19 cellular contexts compared by ENCODE assay signal in genomic region chr17:12398636-12399035, GRCh38.
"Had no signal": no experiment of that assay in that cellular context is flagged by ENCODE, and none has a peak within 500 bp of the region (broad histone marks: within the 10 kb centered on the region; RNA-seq: fewer than 3 reads in every experiment).

No MANE protein-coding gene starts in this region.

- H3K36me3 ChIP-seq: lower lobe of right lung had no signal

- ATAC-seq: activated CD8-positive, alpha-beta memory T cell treated with anti-CD3 and anti-CD28 coated beads, Interleukin-2, amount 10 ng/mL, durations not matched to agents 7 days and 5 days; activated CD8-positive, alpha-beta T cell treated with anti-CD3 and anti-CD28 coated beads for 36 hours; body of pancreas; left colon; lower lobe of right lung; naive thymus-derived CD8-positive, alpha-beta T cell; T-helper 17 cell had no signal

- H3K4me1 ChIP-seq: body of pancreas, lower lobe of right lung had no signal

- H3K4me3 ChIP-seq: body of pancreas, lower lobe of right lung, SK-N-MC had no signal

- H3K27ac ChIP-seq: body of pancreas, lower lobe of right lung, SK-N-MC had no signal

- DNase-seq: activated B cell treated with CpG ODN at 0.5 μM for 24 hours; activated CD4-positive, alpha-beta T cell treated with anti-CD3 and anti-CD28 coated beads for 4 hours; activated CD8-positive, alpha-beta memory T cell treated with anti-CD3 and anti-CD28 coated beads, Interleukin-2, amount 10 ng/mL, durations not matched to agents 7 days and 5 days; activated CD8-positive, alpha-beta T cell treated with anti-CD3 and anti-CD28 coated beads for 36 hours; activated effector memory CD4-positive, alpha-beta T cell treated with anti-CD3 and anti-CD28 coated beads, Interleukin-2, amount 50 U/mL, for 16 hours; activated naive CD4-positive, alpha-beta T cell treated with anti-CD3 and anti-CD28 coated beads, Interleukin-2, amount 10 ng/mL, durations not matched to agents 7 days and 5 days; activated T-cell treated with anti-CD3 and anti-CD28 coated beads for 4 hours; amygdala; body of pancreas; central memory CD4-positive, alpha-beta T cell; effector memory CD4-positive, alpha-beta T cell; left colon; lower lobe of right lung; naive thymus-derived CD8-positive, alpha-beta T cell; stimulated activated CD4-positive, alpha-beta T cell treated with anti-CD3 and anti-CD28 coated beads, Interleukin-12 subunit alpha, Interleukin-12 subunit beta, amount 100 ng/mL, for 4 hours; stimulated activated CD4-positive, alpha-beta T cell treated with anti-CD3 and anti-CD28 coated beads, Interleukin-4, amount 100 ng/mL, for 4 hours; SW 1271; T-helper 17 cell had no signal

- H3K27me3 ChIP-seq: body of pancreas had no signal

- H3K9me3 ChIP-seq: body of pancreas, lower lobe of right lung had no signal
